8 cellular contexts compared by ENCODE assay signal in genomic region chr11:27158763-27159679, GRCh38.
DNase-seq lines count a peak whose midpoint lies in the region; ATAC-seq, FAIRE-seq and TF ChIP-seq lines count a peak whose summit lies in the region.

No MANE protein-coding gene starts in this region.

- FAIRE-seq in RCC 7860 (lab: Jason Lieb, UNC) = no peak

- H3K4me2 ChIP-seq in KMS-11 = peak overlapping the region; percentile 8; the same call in 1 of the 2 replicates

- peak; percentile 82 for TF ChIP-seq CTCF in KMS-11 (conservative IDR thresholded peaks at IDR 0.05; ENCODE audit: low read depth, low read length)
- peak; percentile 49 for TF ChIP-seq CTCF in lung (IDR thresholded peaks at IDR 0.05; ENCODE audit: control extremely low read depth, extremely low read depth)

- H3K27me3 ChIP-seq in KMS-11 (ENCODE audit: insufficient read depth, low read depth) (no peaks in the 10 kb centered on the region), lung (ENCODE audit: control insufficient read depth, insufficient read depth) (peaks cover 6% of the 10 kb centered on the region)

- H3K4me3 ChIP-seq in KMS-11 (IDR thresholded peaks at IDR 0.05; ENCODE audit: insufficient read depth, low read depth, low read length) (no peak overlapping the region), lung (no peak overlapping the region)

- H2AFZ ChIP-seq in KMS-11 (ENCODE audit: low read depth) = peak overlapping the region; percentile 34

- DNase-seq in DMS79 treated with DMSO at 0.1 percent for 48 hours (lab: John Stamatoyannopoulos, UW) (peak; percentile 30), RCC 7860 (ENCODE audit: low spot score) (peak; percentile 50), ecto neural progenitor cell (ENCODE audit: low spot score) (peak; percentile 51), lung (ENCODE audit: low spot score) (no peak), CD1c-positive myeloid dendritic cell (ENCODE audit: extremely low spot score) (no peak)

- no peaks in the 10 kb centered on the region; the same call in 1 of the 2 replicates for H3K36me3 ChIP-seq in KMS-11 (ENCODE audit: insufficient read depth)
- no peaks in the 10 kb centered on the region for H3K36me3 ChIP-seq in lung (ENCODE audit: control insufficient read depth in 2 of 2, insufficient read depth in 2 of 2, low read length in 2 of 2)

- H3K27ac ChIP-seq in KMS-11 (no peak overlapping the region), lung (ENCODE audit: low read depth in 1 of 2, low read length in 1 of 2) (no peak overlapping the region)

- no peaks in the 10 kb centered on the region for H4K20me1 ChIP-seq in KMS-11 (ENCODE audit: insufficient read depth)

- H3K9ac ChIP-seq in KMS-11 = no peak overlapping the region

- WGBS in lung, 2 donors = 23 to 25% methylated on average over 8 of the region's 8 CpGs

- ATAC-seq in GM21360 (IDR thresholded peaks at IDR 0.05; ENCODE audit: unreplicated experiment) (peak; percentile 80), lung (ENCODE audit: insufficient read depth, low FRiP score) (peak; percentile 83), HG02852 (IDR thresholded peaks at IDR 0.05; ENCODE audit: unreplicated experiment) (no peak)

- H3K79me2 ChIP-seq in KMS-11 (ENCODE audit: insufficient read depth, low read depth) = no peaks in the 10 kb centered on the region

- H3K9me3 ChIP-seq in lung (ENCODE audit: control insufficient read depth in 2 of 2, insufficient read depth in 1 of 2, low read length in 1 of 2) = peaks cover 0 to 3% of the 10 kb centered on the region in 2 donors

- H3K4me1 ChIP-seq in KMS-11 (ENCODE audit: low read depth, poor library complexity, severe bottlenecking) = no peaks in the 10 kb centered on the region
- no peaks in the 10 kb centered on the region for H3K4me1 ChIP-seq in lung (ENCODE audit: control insufficient read depth in 2 of 2, insufficient read depth in 2 of 2, low read length in 2 of 2)

Comparison
In these comparisons a context has a peak if more than half of its experiments do, and no peak if none do; other contexts are left out.
1. DNase-seq: peak in DMS79 treated with DMSO at 0.1 percent for 48 hours (single experiment), RCC 7860 (single experiment) and ecto neural progenitor cell (single experiment); none in lung (single experiment) and CD1c-positive myeloid dendritic cell (single experiment).